Comparison of ENCODE assay signal across 4 cellular contexts in the genomic region with DNA sequence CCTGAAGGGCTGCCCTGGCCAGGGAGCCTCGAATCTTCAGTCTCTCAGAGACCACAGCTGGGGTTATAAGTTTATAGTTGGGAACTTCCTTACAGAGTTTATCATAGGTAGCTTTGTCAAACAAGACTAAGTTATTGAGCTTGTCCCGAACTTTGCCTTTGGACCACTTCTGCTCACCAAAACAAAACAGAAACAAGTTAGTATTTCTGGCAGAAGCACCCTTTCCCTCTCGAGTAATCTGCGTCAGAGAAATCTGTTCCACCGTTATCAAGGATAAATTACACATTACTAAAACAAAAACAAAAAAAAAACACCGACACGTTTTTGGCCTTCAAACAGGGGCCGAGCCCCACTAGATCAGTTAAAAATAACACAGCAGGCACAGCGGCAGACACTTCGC. TPM values are rescaled to one million over a fixed set of nuclear protein-coding genes. Genes with fewer than 3 reads are reported as not detected.
DNase-seq lines count a peak whose midpoint lies in the region; ATAC-seq and TF ChIP-seq lines count a peak whose summit lies in the region.
"Not testable (repeated sequence)": the region's sequence is repeated elsewhere in the genome, so short reads cannot be mapped to it uniquely, and the experiment has no call there.

No MANE protein-coding gene starts in this region.

- TF ChIP-seq EP300 in gastroesophageal sphincter (IDR thresholded peaks at IDR 0.05) = not testable (repeated sequence)

- peak overlapping the region; percentile 99 for H3K4me3 Mint-ChIP-seq in activated T-cell treated with anti-CD3 and anti-CD28 coated beads, Interleukin-2, amount 50 U/mL, for 4 hours

- not testable (repeated sequence) for H3K9me3 Mint-ChIP-seq in activated T-cell treated with anti-CD3 and anti-CD28 coated beads, Interleukin-2, amount 50 U/mL, for 4 hours

- TF ChIP-seq POLR2A in gastroesophageal sphincter (IDR thresholded peaks at IDR 0.05); prostate gland (IDR thresholded peaks at IDR 0.05): not testable (repeated sequence)

- TF ChIP-seq CTCF in gastroesophageal sphincter (IDR thresholded peaks at IDR 0.05); prostate gland (IDR thresholded peaks at IDR 0.05): not testable (repeated sequence)

- WGBS in gastroesophageal sphincter (ENCODE audit: low coverage in 1 of 2), 2 donors = 0 to 3% methylated on average over 3 to 10 of the region's 10 CpGs
- WGBS in prostate gland = 5% methylated on average over 10 of the region's 10 CpGs

- H3K27ac ChIP-seq in gastroesophageal sphincter = peak overlapping the region; percentile 72 to 99 (median 95)
- peak overlapping the region; percentile 93 to 94 for H3K27ac ChIP-seq in prostate gland

- H3K9ac ChIP-seq in ES-I3 (ENCODE audit: low read depth, low read length) = peak overlapping the region; percentile 97

- intact Hi-C loops in prostate gland (cut with DNase I) = not testable (repeated sequence)

- H3K36me3 Mint-ChIP-seq in activated T-cell treated with anti-CD3 and anti-CD28 coated beads, Interleukin-2, amount 50 U/mL, for 4 hours (ENCODE audit: insufficient read depth) = peaks cover 46% of the 10 kb centered on the region

- H3K27me3 ChIP-seq in gastroesophageal sphincter; prostate gland (replicated peaks; ENCODE audit: insufficient read depth): not testable (repeated sequence)

- ATAC-seq in activated T-cell treated with anti-CD3 and anti-CD28 coated beads, Interleukin-2, amount 50 U/mL, for 4 hours; gastroesophageal sphincter: not testable (repeated sequence)

- H3K9me3 ChIP-seq in ES-I3 (ENCODE audit: control insufficient read depth, insufficient read depth, low read length); gastroesophageal sphincter; prostate gland: not testable (repeated sequence)

- not testable (repeated sequence) for DNase-seq in activated T-cell treated with anti-CD3 and anti-CD28 coated beads, Interleukin-2, amount 50 U/mL, for 4 hours; prostate gland (ENCODE audit: low spot score)

- H3K27me3 Mint-ChIP-seq in activated T-cell treated with anti-CD3 and anti-CD28 coated beads, Interleukin-2, amount 50 U/mL, for 4 hours (ENCODE audit: low read depth) = not testable (repeated sequence)

- H3K36me3 ChIP-seq in ES-I3 (ENCODE audit: insufficient read depth, low read length) (peaks cover 42% of the 10 kb centered on the region), gastroesophageal sphincter (peaks cover 0 to 72% of the 10 kb centered on the region in 2 donors)
- H3K36me3 ChIP-seq in prostate gland = not testable (repeated sequence)

- peaks cover 53% of the 10 kb centered on the region for H3K4me1 Mint-ChIP-seq in activated T-cell treated with anti-CD3 and anti-CD28 coated beads, Interleukin-2, amount 50 U/mL, for 4 hours (ENCODE audit: low read depth)

- H3K4me1 ChIP-seq in ES-I3 (ENCODE audit: insufficient read depth, low read length); prostate gland (replicated peaks): not testable (repeated sequence)
- peaks cover 9 to 65% (median 26%) of the 10 kb centered on the region in 3 donors for H3K4me1 ChIP-seq in gastroesophageal sphincter

- H3K4me3 ChIP-seq in gastroesophageal sphincter (peak overlapping the region; percentile 76 to 96), prostate gland (peak overlapping the region; percentile 83 to 89)

RNA-seq across cellular contexts. Expression of gene RPS25, which starts 0.8 kb away (rescaled TPM):
- total RNA-seq in activated T-cell treated with anti-CD3 and anti-CD28 coated beads, Interleukin-2, amount 50 U/mL, for 4 hours = 1,000 to 10,000 TPM; 1,565 to 1,602 (median 1,576) TPM
- total RNA-seq in gastroesophageal sphincter (1,000 to 10,000 TPM; 1,381 to 2,808 (median 2,000) TPM), prostate gland (1,000 to 10,000 TPM in 1 of 2 donors, 100 to 1,000 TPM in 1; 949 to 1,730 TPM)

RNA-seq across cellular contexts. Expression of gene TRAPPC4, which starts 1.2 kb away (rescaled TPM):
- total RNA-seq in activated T-cell treated with anti-CD3 and anti-CD28 coated beads, Interleukin-2, amount 50 U/mL, for 4 hours = 100 to 1,000 TPM; 115 to 146 (median 131) TPM
- total RNA-seq in gastroesophageal sphincter (10 to 100 TPM; 44.4 to 69.0 (median 52.1) TPM), prostate gland (10 to 100 TPM; 79.8 to 83.5 TPM)

RNA-seq across cellular contexts. Expression of gene SLC37A4, which starts 13.3 kb away (rescaled TPM):
- total RNA-seq in activated T-cell treated with anti-CD3 and anti-CD28 coated beads, Interleukin-2, amount 50 U/mL, for 4 hours = 10 to 100 TPM; 10.1 to 13.8 (median 13.5) TPM
- total RNA-seq in gastroesophageal sphincter (10 to 100 TPM; 10.1 to 11.6 (median 11.1) TPM), prostate gland (10 to 100 TPM; 36.2 to 58.7 TPM)

RNA-seq across cellular contexts. Expression of gene CENATAC, which starts 19.4 kb away (rescaled TPM):
- total RNA-seq in activated T-cell treated with anti-CD3 and anti-CD28 coated beads, Interleukin-2, amount 50 U/mL, for 4 hours = 10 to 100 TPM; 23.6 to 33.1 (median 31.0) TPM
- total RNA-seq in gastroesophageal sphincter (10 to 100 TPM in 3 of 4 donors, 1 to 10 TPM in 1; 5.8 to 90.3 (median 40.0) TPM), prostate gland (10 to 100 TPM; 19.4 to 44.5 TPM)

RNA-seq across cellular contexts. Expression of gene HYOU1, which starts 39.6 kb away (rescaled TPM):
- total RNA-seq in activated T-cell treated with anti-CD3 and anti-CD28 coated beads, Interleukin-2, amount 50 U/mL, for 4 hours = 100 to 1,000 TPM; 249 to 309 (median 260) TPM
- total RNA-seq in gastroesophageal sphincter (10 to 100 TPM; 37.8 to 63.0 (median 57.9) TPM), prostate gland (100 to 1,000 TPM; 115 to 149 TPM)
